Comparison of ENCODE assay signal across 26 cellular contexts in the genomic region with DNA sequence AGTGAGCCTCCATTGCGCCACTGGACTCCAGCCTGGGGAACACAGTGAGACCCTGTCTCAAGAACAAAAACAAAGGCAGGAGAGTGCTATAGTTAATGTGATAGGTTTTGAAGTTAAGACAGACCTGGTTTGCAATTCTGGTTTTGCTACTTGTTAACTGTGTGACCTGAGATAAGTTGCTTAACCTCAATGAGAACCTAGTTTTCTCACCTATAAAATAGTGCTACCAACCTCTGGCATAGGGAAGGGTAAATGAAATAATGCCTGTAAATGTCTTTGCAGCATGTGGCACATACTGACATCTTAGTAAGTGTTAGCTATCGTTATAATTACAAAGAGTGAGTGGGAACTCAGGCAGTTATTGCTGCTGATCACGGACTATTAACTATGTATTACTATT. TPM values are rescaled to one million over a fixed set of nuclear protein-coding genes. Genes with fewer than 3 reads are reported as not detected.
DNase-seq lines count a peak whose midpoint lies in the region; ATAC-seq and TF ChIP-seq lines count a peak whose summit lies in the region.
"Had no signal": no experiment of that assay in that cellular context is flagged by ENCODE, and none has a peak within 500 bp of the region (broad histone marks: within the 10 kb centered on the region; RNA-seq: fewer than 3 reads in every experiment).

No MANE protein-coding gene starts in this region.

- H3K4me3 Mint-ChIP-seq in T-helper 17 cell (peak overlapping the region; percentile 9), nephron progenitor cell (no peak overlapping the region)
- H3K4me3 Mint-ChIP-seq in effector memory CD8-positive, alpha-beta T cell, result peak overlapping the region in 1 of 2 donors; percentile 41
- H3K4me3 Mint-ChIP-seq in stimulated activated effector memory CD8-positive, alpha-beta T cell treated with anti-CD3 and anti-CD28 coated beads, Interleukin-12 subunit alpha, Interleukin-12 subunit beta, amount 100 ng/mL, for 72 hours, result no peak overlapping the region
- H3K4me3 Mint-ChIP-seq: CD14-positive monocyte; CD4-positive, alpha-beta memory T cell; GM23338; H9; HFFc6 had no signal

- H3K9me3 Mint-ChIP-seq in effector memory CD8-positive, alpha-beta T cell, result no peaks in the 10 kb centered on the region
- H3K9me3 Mint-ChIP-seq in nephron progenitor cell, result no peaks in the 10 kb centered on the region
- no peaks in the 10 kb centered on the region for H3K9me3 Mint-ChIP-seq in stimulated activated effector memory CD8-positive, alpha-beta T cell treated with anti-CD3 and anti-CD28 coated beads, Interleukin-12 subunit alpha, Interleukin-12 subunit beta, amount 100 ng/mL, for 72 hours
- H3K9me3 Mint-ChIP-seq: GM23338, H9, HFFc6 had no signal

- ATAC-seq in T-helper 17 cell, result no peak
- peak; percentile 16 for ATAC-seq in effector memory CD8-positive, alpha-beta T cell (replicated peaks)
- ATAC-seq in stimulated activated effector memory CD8-positive, alpha-beta T cell treated with anti-CD3 and anti-CD28 coated beads, Interleukin-12 subunit alpha, Interleukin-12 subunit beta, amount 100 ng/mL, for 72 hours, result no peak
- no peak for ATAC-seq in activated CD4-positive, CD25-positive, alpha-beta regulatory T cell treated with anti-CD3 and anti-CD28 coated beads, Interleukin-2, amount 50 U/mL, for 24 hours
- ATAC-seq: GM23338, HCT116 had no signal

- peaks cover 7% of the 10 kb centered on the region for H3K36me3 Mint-ChIP-seq in T-helper 17 cell (ENCODE audit: low read depth)
- peaks cover 17% of the 10 kb centered on the region for H3K36me3 Mint-ChIP-seq in effector memory CD8-positive, alpha-beta T cell (ENCODE audit: insufficient read depth)
- peaks cover 50% of the 10 kb centered on the region for H3K36me3 Mint-ChIP-seq in nephron progenitor cell (ENCODE audit: low read depth)
- H3K36me3 Mint-ChIP-seq in stimulated activated effector memory CD8-positive, alpha-beta T cell treated with anti-CD3 and anti-CD28 coated beads, Interleukin-12 subunit alpha, Interleukin-12 subunit beta, amount 100 ng/mL, for 72 hours, result peaks cover 81% of the 10 kb centered on the region

- no peak for DNase-seq in T-helper 17 cell
- no peak for DNase-seq in effector memory CD8-positive, alpha-beta T cell
- no peak for DNase-seq in nephron progenitor cell
- DNase-seq in stimulated activated effector memory CD8-positive, alpha-beta T cell treated with anti-CD3 and anti-CD28 coated beads, Interleukin-12 subunit alpha, Interleukin-12 subunit beta, amount 100 ng/mL, for 72 hours (ENCODE audit: low spot score in 2 of 2), result no peak
- no peak for DNase-seq in AG08395 (ENCODE audit: low spot score)
- no peak for DNase-seq in effector CD8-positive, alpha-beta T cell (lab: John Stamatoyannopoulos, UW)
- DNase-seq: AML-193; BE2C; Calu3; CD4-positive, alpha-beta memory T cell; COR-L47; DMS53; DMS79 treated with DMSO at 0.1 percent for 48 hours; GF-D8; H9; HFFc6 had no signal

- no peak overlapping the region for H3K27ac Mint-ChIP-seq in T-helper 17 cell
- peak overlapping the region in 1 of 2 donors; percentile 66 for H3K27ac Mint-ChIP-seq in effector memory CD8-positive, alpha-beta T cell
- peak overlapping the region; percentile 75 for H3K27ac Mint-ChIP-seq in nephron progenitor cell
- peak overlapping the region; percentile 63 for H3K27ac Mint-ChIP-seq in stimulated activated effector memory CD8-positive, alpha-beta T cell treated with anti-CD3 and anti-CD28 coated beads, Interleukin-12 subunit alpha, Interleukin-12 subunit beta, amount 100 ng/mL, for 72 hours
- H3K27ac Mint-ChIP-seq: CD14-positive monocyte, GM23338, H9, HFFc6 had no signal

- H3K4me1 Mint-ChIP-seq in T-helper 17 cell, result peaks cover 9% of the 10 kb centered on the region
- peaks cover 11 to 32% of the 10 kb centered on the region in 2 donors for H3K4me1 Mint-ChIP-seq in effector memory CD8-positive, alpha-beta T cell (ENCODE audit: low read depth in 2 of 2)
- no peaks in the 10 kb centered on the region for H3K4me1 Mint-ChIP-seq in nephron progenitor cell
- peaks cover 14% of the 10 kb centered on the region for H3K4me1 Mint-ChIP-seq in stimulated activated effector memory CD8-positive, alpha-beta T cell treated with anti-CD3 and anti-CD28 coated beads, Interleukin-12 subunit alpha, Interleukin-12 subunit beta, amount 100 ng/mL, for 72 hours
- H3K4me1 Mint-ChIP-seq: GM23338, H9 had no signal

- no peaks in the 10 kb centered on the region for H3K9me3 ChIP-seq in T-helper 17 cell (ENCODE audit: control insufficient read depth, low read length, poor library complexity, severe bottlenecking)
- H3K9me3 ChIP-seq: BE2C; BLaER1 treated with 17β-estradiol and CSF1 and Interleukin-3, amounts not matched to agents 10 nM and 100 nM had no signal

- no peaks in the 10 kb centered on the region for H3K27me3 Mint-ChIP-seq in T-helper 17 cell
- no peaks in the 10 kb centered on the region for H3K27me3 Mint-ChIP-seq in effector memory CD8-positive, alpha-beta T cell
- no peaks in the 10 kb centered on the region for H3K27me3 Mint-ChIP-seq in nephron progenitor cell (ENCODE audit: low read depth, poor library complexity)
- H3K27me3 Mint-ChIP-seq: CD4-positive, alpha-beta memory T cell had no signal

- TF ChIP-seq CTCF in nephron progenitor cell (IDR thresholded peaks at IDR 0.05), result no peak

RNA-seq across cellular contexts. Expression of a gene that starts 29.8 kb away (rescaled TPM):
- 100 to 1,000 TPM in 1 of 2 donors, 10 to 100 TPM in 1; 94.5 to 101 TPM for total RNA-seq in T-helper 17 cell

RNA-seq across cellular contexts. Expression of a gene that starts 32.3 kb away (rescaled TPM):
- total RNA-seq in T-helper 17 cell, result 10 to 100 TPM; 12.0 to 12.3 TPM

RNA-seq across cellular contexts. Expression of a gene that starts 32.4 kb away (rescaled TPM):
- total RNA-seq in T-helper 17 cell, result 10 to 100 TPM; 13.2 to 14.8 TPM

RNA-seq across cellular contexts. Expression of a gene that starts 39.7 kb away (rescaled TPM):
- total RNA-seq in T-helper 17 cell, result not detected
- total RNA-seq: A172; A673; Calu3; CD4-positive, alpha-beta memory T cell; Daoy; G401; GM23338; H4; H9; HFFc6 had no signal

RNA-seq across cellular contexts. Expression of a gene that starts 56.1 kb away (rescaled TPM):
- total RNA-seq in T-helper 17 cell, result 10 to 100 TPM; 42.7 to 51.2 TPM
- total RNA-seq: A172, A673, Calu3, Daoy, GM23338, H4, H9, HFFc6 had no signal
